In the genomic region with DNA sequence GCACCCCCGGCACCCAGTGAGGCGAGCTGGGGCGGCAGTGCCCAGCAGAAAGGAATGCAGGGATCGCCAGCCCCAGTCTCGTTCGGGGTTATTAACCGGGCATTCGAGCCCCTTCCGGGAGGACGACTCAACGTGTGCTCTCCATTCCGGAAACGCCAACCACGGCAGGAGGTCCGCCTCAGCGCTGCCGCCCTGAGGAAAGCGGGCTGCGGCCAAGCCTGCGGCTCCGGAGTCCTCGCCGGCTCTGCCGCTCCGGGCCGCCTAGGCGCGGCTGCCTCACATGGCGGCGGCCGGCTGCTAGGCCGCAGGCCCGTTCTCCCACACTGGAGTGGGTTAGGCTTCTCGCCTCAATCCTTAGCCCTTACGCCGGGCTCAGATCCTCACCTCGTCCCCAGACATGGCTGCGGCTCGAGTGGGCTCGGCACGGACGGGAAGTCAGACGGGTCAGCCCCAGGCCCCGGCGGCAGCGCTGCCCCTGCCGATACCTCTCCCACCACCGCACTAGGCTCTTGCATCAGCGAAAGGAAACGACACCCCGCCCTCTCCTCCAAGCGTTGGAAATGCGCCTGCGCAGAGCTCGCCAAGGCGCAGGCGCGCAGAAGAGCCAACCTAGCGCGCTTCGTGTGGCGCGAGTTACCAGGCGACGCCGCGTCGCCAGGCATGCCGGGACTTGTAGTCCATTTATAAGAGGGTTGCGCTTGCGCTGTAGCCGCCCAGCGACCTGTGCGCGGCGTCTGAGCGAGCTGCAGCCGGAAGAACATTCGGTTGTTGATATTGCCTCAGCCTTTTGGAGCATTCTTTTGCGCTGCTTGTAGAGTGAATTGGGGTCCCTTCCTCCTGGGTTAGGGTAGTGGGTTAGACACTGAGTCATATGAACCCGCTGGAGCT, we compare ENCODE assay signal across 8 cellular contexts.
A peak's percentile ranks its signal among the peaks of the same experiment; 100 is the strongest.
DNase-seq lines count a peak whose midpoint lies in the region; ATAC-seq and TF ChIP-seq lines count a peak whose summit lies in the region.

A gene with protein sequence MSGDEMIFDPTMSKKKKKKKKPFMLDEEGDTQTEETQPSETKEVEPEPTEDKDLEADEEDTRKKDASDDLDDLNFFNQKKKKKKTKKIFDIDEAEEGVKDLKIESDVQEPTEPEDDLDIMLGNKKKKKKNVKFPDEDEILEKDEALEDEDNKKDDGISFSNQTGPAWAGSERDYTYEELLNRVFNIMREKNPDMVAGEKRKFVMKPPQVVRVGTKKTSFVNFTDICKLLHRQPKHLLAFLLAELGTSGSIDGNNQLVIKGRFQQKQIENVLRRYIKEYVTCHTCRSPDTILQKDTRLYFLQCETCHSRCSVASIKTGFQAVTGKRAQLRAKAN (minus strand): TSS at position 532 of the 888 bp plus-strand sequence. CDS start 133 bp downstream, at position 399.

- no peaks in the 10 kb centered on the region for H3K9me3 ChIP-seq in ES-I3 (ENCODE audit: control insufficient read depth, insufficient read depth, low read length)
- no peaks in the 10 kb centered on the region for H3K9me3 ChIP-seq in HAP-1
- H3K9me3 ChIP-seq in MM.1S (replicated peaks; ENCODE audit: insufficient read depth, low read length) = no peaks in the 10 kb centered on the region

- peak; percentile 93 for ATAC-seq in stimulated activated naive CD8-positive, alpha-beta T cell treated with anti-CD3 and anti-CD28 coated beads, Interleukin-15, amount 100 ng/mL, for 72 hours

- peaks cover 18% of the 10 kb centered on the region for H3K36me3 Mint-ChIP-seq in nephron progenitor cell (ENCODE audit: low read depth)

- peaks cover 13% of the 10 kb centered on the region for H3F3A ChIP-seq in MM.1S (ENCODE audit: insufficient read depth, low read length)

- H3K9me2 ChIP-seq in MM.1S (replicated peaks; ENCODE audit: insufficient read depth, low read length) = no peaks in the 10 kb centered on the region

- H3K36me3 ChIP-seq in ES-I3 (ENCODE audit: insufficient read depth, low read length) (peaks cover 7% of the 10 kb centered on the region), HAP-1 (replicated peaks) (peaks cover 35% of the 10 kb centered on the region), MM.1S (replicated peaks; ENCODE audit: insufficient read depth, low read length) (0 out of 2 replicates have a peak, but pooled peaks cover 11% of the 10 kb centered on the region)

- in situ Hi-C loops in HAP-1 (cut with MboI; ENCODE audit: low sequenced_read_pairs) = no loop called here

- no peaks in the 10 kb centered on the region for H3K9me3 Mint-ChIP-seq in nephron progenitor cell
- no peaks in the 10 kb centered on the region for H3K9me3 Mint-ChIP-seq in stimulated activated naive CD8-positive, alpha-beta T cell treated with anti-CD3 and anti-CD28 coated beads, Interleukin-15, amount 100 ng/mL, for 72 hours

- peaks cover 47% of the 10 kb centered on the region for H3K4me1 Mint-ChIP-seq in nephron progenitor cell
- peaks cover 46% of the 10 kb centered on the region for H3K4me1 Mint-ChIP-seq in stimulated activated naive CD8-positive, alpha-beta T cell treated with anti-CD3 and anti-CD28 coated beads, Interleukin-15, amount 100 ng/mL, for 72 hours

- peaks cover 51% of the 10 kb centered on the region for H3K79me2 ChIP-seq in MM.1S (ENCODE audit: low read length)

- H3K4me2 ChIP-seq in MM.1S (ENCODE audit: low read depth, low read length) = peak within 1 kb of the TSS; percentile 97

- peak within 1 kb of the TSS; percentile 100 for H3K9ac ChIP-seq in ES-I3 (ENCODE audit: low read depth, low read length)
- peak within 1 kb of the TSS; percentile 95 for H3K9ac ChIP-seq in MM.1S (ENCODE audit: low read length)

- H3K4me3 ChIP-seq in HAP-1 (peak within 1 kb of the TSS; percentile 99), MM.1S (ENCODE audit: low read length) (peak within 1 kb of the TSS; percentile 99)

- H3K4me1 ChIP-seq in ES-I3 (ENCODE audit: insufficient read depth, low read length) (peaks cover 8% of the 10 kb centered on the region; the same call in 1 of the 2 replicates), HAP-1 (peaks cover 17% of the 10 kb centered on the region), MM.1S (ENCODE audit: low read length) (peaks cover 20% of the 10 kb centered on the region)

- peak within 1 kb of the TSS; percentile 96 for H3K27ac Mint-ChIP-seq in nephron progenitor cell
- H3K27ac Mint-ChIP-seq in stimulated activated naive CD8-positive, alpha-beta T cell treated with anti-CD3 and anti-CD28 coated beads, Interleukin-15, amount 100 ng/mL, for 72 hours = peak within 1 kb of the TSS; percentile 100

- peak within 1 kb of the TSS; percentile 95 for H2AFZ ChIP-seq in MM.1S (ENCODE audit: low read length)

- H3K27me3 ChIP-seq in HAP-1 (ENCODE audit: low read depth) (no peaks in the 10 kb centered on the region), MM.1S (replicated peaks; ENCODE audit: insufficient read depth, low read length) (no peaks in the 10 kb centered on the region)

- H3K27ac ChIP-seq in MM.1S (ENCODE audit: low read length) = peak within 1 kb of the TSS; percentile 89

- H3K27me3 Mint-ChIP-seq in nephron progenitor cell (ENCODE audit: low read depth, poor library complexity) = peaks cover 14% of the 10 kb centered on the region
- H3K27me3 Mint-ChIP-seq in stimulated activated naive CD8-positive, alpha-beta T cell treated with anti-CD3 and anti-CD28 coated beads, Interleukin-15, amount 100 ng/mL, for 72 hours = no peaks in the 10 kb centered on the region

- H4K20me1 ChIP-seq in MM.1S (ENCODE audit: insufficient read depth, low read length) = peaks cover 32% of the 10 kb centered on the region

- TF ChIP-seq CTCF in MM.1S (IDR thresholded peaks at IDR 0.05; ENCODE audit: low read length) = no peak
- no peak for TF ChIP-seq CTCF in nephron progenitor cell (IDR thresholded peaks at IDR 0.05)

- peak within 1 kb of the TSS; percentile 90 for H3K4me3 Mint-ChIP-seq in nephron progenitor cell
- H3K4me3 Mint-ChIP-seq in stimulated activated naive CD8-positive, alpha-beta T cell treated with anti-CD3 and anti-CD28 coated beads, Interleukin-15, amount 100 ng/mL, for 72 hours = peak within 1 kb of the TSS; percentile 90 to 92

- DNase-seq in HAP-1 (ENCODE audit: low spot score in 2 of 2) (peak; percentile 95 to 98), MM.1S (peak; percentile 99), SIG-M5 (lab: John Stamatoyannopoulos, UW) (peak; percentile 78), activated gamma-delta T cell (lab: John Stamatoyannopoulos, UW) (peak; percentile 91), fibroblast of the conjunctiva (ENCODE audit: low read depth) (peak; percentile 99), nephron progenitor cell (peak; percentile 94)
- peak; percentile 94 to 97 for DNase-seq in stimulated activated naive CD8-positive, alpha-beta T cell treated with anti-CD3 and anti-CD28 coated beads, Interleukin-15, amount 100 ng/mL, for 72 hours

Comparison
In these comparisons a context has a peak if more than half of its experiments do, and no peak if none do; other contexts are left out.
1. Peak in every context shown above with its lines: DNase-seq, ATAC-seq, H3K4me3 ChIP-seq and H3K27ac ChIP-seq.